ENCODE assay signal across 22 cellular contexts in genomic region chr6:110484321-110484720, GRCh38. TPM values are rescaled to one million over a fixed set of nuclear protein-coding genes. Genes with fewer than 3 reads are reported as not detected.
DNase-seq lines count a peak whose midpoint lies in the region; ATAC-seq, FAIRE-seq and TF ChIP-seq lines count a peak whose summit lies in the region.
"Had no signal": no experiment of that assay in that cellular context is flagged by ENCODE, and none has a peak within 500 bp of the region (broad histone marks: within the 10 kb centered on the region; RNA-seq: fewer than 3 reads in every experiment).

No MANE protein-coding gene starts in this region.

- no peak for TF ChIP-seq CTCF in HFFc6 (IDR thresholded peaks at IDR 0.05)
- no peak for TF ChIP-seq CTCF in K562 (IDR thresholded peaks at IDR 0.05 in 2 of 3, conservative IDR thresholded peaks at IDR 0.05 in 1 of 3; ENCODE audit: insufficient read depth in 2 of 3, low read depth in 1 of 3, low read length in 3 of 3)
- no peak for TF ChIP-seq CTCF in left lung (IDR thresholded peaks at IDR 0.05)

- TF ChIP-seq POLR2A in K562 (conservative IDR thresholded peaks at IDR 0.05) = no peak

- no peak for ATAC-seq in K562
- peak; percentile 60 for ATAC-seq in left lung
- ATAC-seq: activated CD8-positive, alpha-beta T cell treated with anti-CD3 and anti-CD28 coated beads, Interleukin-2, amount 10 ng/mL, durations not matched to agents 7 days and 5 days; activated naive CD8-positive, alpha-beta T cell treated with anti-CD3 and anti-CD28 coated beads, Interleukin-2, amount 50 U/mL, for 24 hours; T-helper 17 cell had no signal

- H3K27ac Mint-ChIP-seq in HFFc6 (no peak overlapping the region), immature natural killer cell (no peak overlapping the region)
- H3K27ac Mint-ChIP-seq: activated CD8-positive, alpha-beta T cell treated with anti-CD3 and anti-CD28 coated beads, Interleukin-2, amount 10 ng/mL, durations not matched to agents 7 days and 5 days; activated naive CD8-positive, alpha-beta T cell treated with anti-CD3 and anti-CD28 coated beads, Interleukin-2, amount 50 U/mL, for 24 hours; T-helper 17 cell; WTC11 had no signal

- H3K4me1 ChIP-seq in K562 (replicated peaks in 1 of 2; ENCODE audit: control insufficient read depth in 2 of 2, insufficient read depth in 2 of 2, low read length in 2 of 2) = no peaks in the 10 kb centered on the region; a peak in 1 of 5 replicates
- H3K4me1 ChIP-seq in left lung = peaks cover 0 to 20% of the 10 kb centered on the region in 2 donors
- H3K4me1 ChIP-seq: suprapubic skin had no signal

- H3K4me1 Mint-ChIP-seq in HFFc6 (ENCODE audit: low read depth) (peaks cover 8% of the 10 kb centered on the region), immature natural killer cell (no peaks in the 10 kb centered on the region)
- H3K4me1 Mint-ChIP-seq: activated naive CD8-positive, alpha-beta T cell treated with anti-CD3 and anti-CD28 coated beads, Interleukin-2, amount 50 U/mL, for 24 hours; T-helper 17 cell; WTC11 had no signal

- FAIRE-seq in K562 (lab: Jason Lieb, UNC) = peak; percentile 71
- FAIRE-seq: GM19239 had no signal

- TF ChIP-seq RAD21 in K562 (CRISPR knock-in tag; conservative IDR thresholded peaks at IDR 0.05 in 1 of 2, IDR thresholded peaks at IDR 0.05 in 1 of 2) = no peak

- no peaks in the 10 kb centered on the region for H3K36me3 Mint-ChIP-seq in HFFc6 (ENCODE audit: low read depth)
- no peaks in the 10 kb centered on the region for H3K36me3 Mint-ChIP-seq in immature natural killer cell
- H3K36me3 Mint-ChIP-seq: WTC11 had no signal

- no peak overlapping the region for H3K4me2 ChIP-seq in K562 (ENCODE audit: insufficient read depth, low read length)

- CTCF ChIA-PET in K562 (lab: Yijun Ruan, JAX; ENCODE audit: low intra/inter-chr PET ratio) = interaction anchor here (0.8 kb wide), 1 partner anchor 516 kb away, joined by 3 read pairs; no protein-coding TSS in a partner anchor

- H4K20me1 ChIP-seq in K562 (replicated peaks; ENCODE audit: control insufficient read depth, insufficient read depth, low read length) = no peaks in the 10 kb centered on the region

- no TSS peak for BruUV-seq in K562 (replicated peaks; lab: Mats Ljungman, UMichigan)

- no peaks in the 10 kb centered on the region for H3K9me3 ChIP-seq in K562 (replicated peaks; ENCODE audit: control insufficient read depth, insufficient read depth, low read depth, low read length)
- no peaks in the 10 kb centered on the region for H3K9me3 ChIP-seq in left lung
- H3K9me3 ChIP-seq: suprapubic skin had no signal

- H3K9me3 Mint-ChIP-seq in HFFc6 = no peaks in the 10 kb centered on the region
- H3K9me3 Mint-ChIP-seq in immature natural killer cell = peaks cover 0 to 2% (median 0%) of the 10 kb centered on the region in 6 donors

- intact Hi-C loops in K562 (cut with micrococcal nuclease) = no loop called here
- intact Hi-C loops in left lung (cut with DNase I) = no loop called here

- no peaks in the 10 kb centered on the region for H3K9me1 ChIP-seq in K562 (ENCODE audit: control insufficient read depth, insufficient read depth, low read length)

- H3K4me3 Mint-ChIP-seq in HFFc6 (no peak overlapping the region), immature natural killer cell (no peak overlapping the region)
- H3K4me3 Mint-ChIP-seq: activated CD8-positive, alpha-beta T cell treated with anti-CD3 and anti-CD28 coated beads, Interleukin-2, amount 10 ng/mL, durations not matched to agents 7 days and 5 days; activated naive CD8-positive, alpha-beta T cell treated with anti-CD3 and anti-CD28 coated beads, Interleukin-2, amount 50 U/mL, for 24 hours; T-helper 17 cell; WTC11 had no signal

- WGBS in K562 (ENCODE audit: insufficient coverage, low coverage, missing lambda C conversion rate) = 2% methylated on average over 2 of the region's 2 CpGs

- H3K36me3 ChIP-seq in K562 (ENCODE audit: control insufficient read depth, insufficient read depth, low read length) (no peaks in the 10 kb centered on the region), left lung (no peaks in the 10 kb centered on the region)
- H3K36me3 ChIP-seq: suprapubic skin had no signal

- H3K27me3 Mint-ChIP-seq in HFFc6 (ENCODE audit: insufficient read depth) (peaks cover 3% of the 10 kb centered on the region), immature natural killer cell (ENCODE audit: low read depth in 3 of 3) (peaks cover 4 to 16% (median 5%) of the 10 kb centered on the region in 3 donors)

- H2AFZ ChIP-seq in K562 (ENCODE audit: low read depth, low read length) = no peak overlapping the region

- POLR2A ChIA-PET in K562 (lab: Yijun Ruan, JAX) = no interaction called here

- DNase-seq in HFFc6 (peak; percentile 12), NOMO-1 treated with DMSO at 0.1 percent for 48 hours (lab: John Stamatoyannopoulos, UW; ENCODE audit: unreplicated experiment) (peak; percentile 87), K562 (ENCODE audit: extremely low read depth in 1 of 4, low spot score in 3 of 4) (no peak), left lung (no peak), LoVo (ENCODE audit: low spot score) (no peak), NCI-H748 (lab: John Stamatoyannopoulos, UW; ENCODE audit: unreplicated experiment) (no peak), NCI-H774 (lab: John Stamatoyannopoulos, UW) (no peak), immature natural killer cell (no peak)
- DNase-seq: activated CD8-positive, alpha-beta T cell treated with anti-CD3 and anti-CD28 coated beads, Interleukin-2, amount 10 ng/mL, durations not matched to agents 7 days and 5 days; activated naive CD8-positive, alpha-beta T cell treated with anti-CD3 and anti-CD28 coated beads, Interleukin-2, amount 50 U/mL, for 24 hours; caudate nucleus; COR-L47; effector memory CD4-positive, alpha-beta T cell; NCI-H1048; NCI-H2107; NCI-H748 treated with DMSO at 0.1 percent for 48 hours; T-helper 17 cell had no signal

- TF ChIP-seq EP300 in K562 (IDR thresholded peaks at IDR 0.05; ENCODE audit: low read length) = no peak

- H3K27me3 ChIP-seq in K562 (ENCODE audit: control insufficient read depth in 2 of 2, insufficient read depth in 2 of 2, low read length in 2 of 2) (no peaks in the 10 kb centered on the region), left lung (no peaks in the 10 kb centered on the region)
- H3K27me3 ChIP-seq: suprapubic skin had no signal

- in situ Hi-C loops in K562 (cut with MboI) = no loop called here

- H3K4me3 ChIP-seq in K562 (no peak overlapping the region), left lung (no peak overlapping the region)
- H3K4me3 ChIP-seq: suprapubic skin had no signal

- H3K9ac ChIP-seq in K562 (ENCODE audit: insufficient read depth in 1 of 2, low read depth in 2 of 2, low read length in 2 of 2) = no peak overlapping the region

- H3K27ac ChIP-seq in K562 (ENCODE audit: extremely low read depth, low read depth, low read length) = no peak overlapping the region
- no peak overlapping the region for H3K27ac ChIP-seq in left lung
- H3K27ac ChIP-seq: RWPE1, suprapubic skin had no signal

- no peaks in the 10 kb centered on the region for H3K79me2 ChIP-seq in K562 (ENCODE audit: control insufficient read depth, insufficient read depth, low read length)

TF ChIP-seq in K562, 482 proteins besides CTCF, POLR2A, EP300 and RAD21:
- TF ChIP-seq ZNF280B (CRISPR knock-in tag; IDR thresholded peaks at IDR 0.05) (no peak), CEBPB (tag; IDR thresholded peaks at IDR 0.05) (0 out of 2 replicates have a peak, but pooled peaks have one; percentile 30), NCOA6 (IDR thresholded peaks at IDR 0.05) (no peak), PRPF4 (IDR thresholded peaks at IDR 0.05; ENCODE audit: insufficient read depth, low read depth, low read length, poor library complexity, severe bottlenecking) (no peak)
TF ChIP-seq in K562: peak in this region for 1.

RNA-seq across cellular contexts. Expression of gene SLC22A16, which starts 7.9 kb away (rescaled TPM):
- total RNA-seq in HFFc6 (2021; fragmentation: NEBNext Ultra II Directional; extraction: Animal tissue kit (Norgen Biotek cat#: 25700)) = not detected
- not detected in 2 replicates for total RNA-seq in K562 (2011; cell fraction: chromatin; rRNA removed; ENCODE audit: low replicate concordance)
- not detected in 2 replicates for total RNA-seq in K562 (2011; cell fraction: nucleolus; rRNA removed)
- not detected in 2 replicates for total RNA-seq in K562 (2011; cell fraction: nucleoplasm; rRNA removed)
- total RNA-seq in K562 (2014; rRNA removed) (not detected in 2 replicates), K562 (2014; rRNA removed; fragmentation: Illumina TruSeq; extraction: Trizol) (not detected in 2 replicates), K562 (2015; rRNA removed; fragmentation: Illumina TruSeq; extraction: Trizol) (not detected in 2 replicates), K562 (2021) (not detected in 2 replicates), left lung (1 to 10 TPM in 1 of 2 donors, under 1 TPM in 1; 0.52 to 5.4 TPM)
- polyA plus RNA-seq in K562 (2011; rRNA removed) (not detected in 2 replicates), K562 (2014; fragmentation: Illumina TruSeq; extraction: Trizol) (not detected in 2 replicates), K562 (2014; fragmentation: Nextera tagmentation; extraction: Ambion mirVana) (not detected), K562 (2014; rRNA removed) (not detected in 2 replicates), immature natural killer cell (not detected)
- not detected in 2 replicates for polyA plus RNA-seq in K562 (2011; cell fraction: cytosol; rRNA removed)
- polyA plus RNA-seq in K562 (2011; cell fraction: nucleus; rRNA removed) = not detected in 2 replicates
- not detected in 2 replicates for polyA plus RNA-seq in K562 (2012)
- not detected in 2 replicates for polyA minus RNA-seq in K562 (2011; rRNA and poly(A)+ RNA removed)
- polyA minus RNA-seq in K562 (2011; cell fraction: cytosol; rRNA and poly(A)+ RNA removed) = not detected in 2 replicates
- polyA minus RNA-seq in K562 (2011; cell fraction: nucleus; rRNA and poly(A)+ RNA removed) = not detected in 2 replicates
- total RNA-seq: activated CD8-positive, alpha-beta T cell treated with anti-CD3 and anti-CD28 coated beads, Interleukin-2, amount 10 ng/mL, durations not matched to agents 7 days and 5 days; frontal cortex; suprapubic skin; T-helper 17 cell; WTC11 had no signal

Comparison
In these comparisons a context has a peak if more than half of its experiments do, and no peak if none do; other contexts are left out.
1. DNase-seq: peak in HFFc6 (single experiment) and NOMO-1 treated with DMSO at 0.1 percent for 48 hours (single experiment); none in K562 (0 of 4), left lung (0 of 2), LoVo (single experiment), NCI-H748 (single experiment), NCI-H774 (single experiment) and immature natural killer cell (0 of 3).